ENCODE assay signal across 28 cellular contexts in the genomic region with DNA sequence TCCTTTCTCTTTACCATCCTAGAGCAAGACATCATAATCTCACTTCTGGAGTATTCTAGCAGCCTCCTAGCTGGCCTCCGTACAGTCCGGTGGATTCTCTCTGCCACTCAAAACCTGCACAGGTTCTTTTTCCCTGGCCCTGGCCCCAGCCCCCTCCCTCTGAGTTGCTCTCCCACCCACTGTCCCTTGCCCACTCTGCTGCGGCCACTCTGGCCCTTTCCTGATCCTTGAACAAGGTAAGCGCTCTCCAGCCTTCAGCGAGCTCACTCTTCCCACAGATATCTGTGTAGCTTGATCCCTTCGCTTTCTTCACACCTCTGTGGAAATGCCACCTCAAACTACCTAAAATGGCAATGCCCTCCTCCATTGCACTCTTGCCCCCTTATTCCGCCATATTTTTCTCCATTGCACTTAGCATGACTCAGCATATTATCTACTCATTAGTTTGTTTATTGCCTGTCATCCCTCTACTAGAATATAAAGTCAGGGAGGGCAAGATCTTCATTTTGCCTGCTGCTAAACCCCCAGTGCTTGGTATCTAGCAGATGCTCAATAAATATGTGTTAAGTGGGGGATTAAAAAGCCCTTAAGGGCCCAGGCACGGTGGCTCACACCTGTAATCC.
"Had no signal": no experiment of that assay in that cellular context is flagged by ENCODE, and none has a peak within 500 bp of the region (broad histone marks: within the 10 kb centered on the region; RNA-seq: fewer than 3 reads in every experiment).

No MANE protein-coding gene starts in this region.

- H3K36me3 Mint-ChIP-seq: activated naive CD4-positive, alpha-beta T cell treated with anti-CD3 and anti-CD28 coated beads, Interleukin-2, amount 10 ng/mL, durations not matched to agents 7 days and 5 days had no signal

- ATAC-seq: activated CD4-positive, CD25-positive, alpha-beta regulatory T cell treated with anti-CD3 and anti-CD28 coated beads, Interleukin-2, amount 50 U/mL, for 24 hours; effector memory CD8-positive, alpha-beta T cell; gastrocnemius medialis; left colon; naive thymus-derived CD4-positive, alpha-beta T cell; stimulated activated naive CD8-positive, alpha-beta T cell treated with anti-CD3 and anti-CD28 coated beads, Interleukin-15, Interleukin-2, amounts not matched to agents 100 U/mL and 50 U/mL, for 24 hours; upper lobe of right lung had no signal

- H3K9ac ChIP-seq: parathyroid adenoma had no signal

- H3K9me3 ChIP-seq: gastrocnemius medialis, right atrium auricular region, upper lobe of right lung had no signal

- H3K36me3 ChIP-seq: gastrocnemius medialis, right atrium auricular region, spleen, upper lobe of right lung had no signal

- H2AFZ ChIP-seq: parathyroid adenoma had no signal

- H3K27ac ChIP-seq: gastrocnemius medialis, parathyroid adenoma, spleen, upper lobe of right lung, VCaP had no signal

- H3K4me3 ChIP-seq: gastrocnemius medialis, right atrium auricular region, spleen, upper lobe of right lung had no signal

- H3K9me3 Mint-ChIP-seq: effector memory CD8-positive, alpha-beta T cell had no signal

- DNase-seq: activated CD4-positive, alpha-beta T cell treated with anti-CD3 and anti-CD28 coated beads for 48 hours; activated CD4-positive, alpha-beta T cell treated with anti-CD3 and anti-CD28 coated beads, Interleukin-2, amount 50 U/mL, for 48 hours; activated CD8-positive, alpha-beta memory T cell treated with anti-CD3 and anti-CD28 coated beads, Interleukin-2, amount 50 U/mL, for 48 hours; activated gamma-delta T cell; activated naive CD4-positive, alpha-beta T cell treated with anti-CD3 and anti-CD28 coated beads, Interleukin-2, amount 10 ng/mL, durations not matched to agents 7 days and 5 days; activated T-cell treated with anti-CD3 and anti-CD28 coated beads, Interleukin-2, amount 50 U/mL, for 24 hours; amniotic stem cell; caudate nucleus; cortex of kidney; effector memory CD8-positive, alpha-beta T cell; erythroblast; gastrocnemius medialis; glutamatergic neuron; hippocampal formation; left colon; mammary epithelial cell; midbrain; naive thymus-derived CD4-positive, alpha-beta T cell; occipital lobe; spleen; stimulated activated naive CD8-positive, alpha-beta T cell treated with anti-CD3 and anti-CD28 coated beads, Interleukin-15, Interleukin-2, amounts not matched to agents 100 U/mL and 50 U/mL, for 24 hours; T-helper 1 cell had no signal

- H3K27me3 Mint-ChIP-seq: activated naive CD4-positive, alpha-beta T cell treated with anti-CD3 and anti-CD28 coated beads, Interleukin-2, amount 10 ng/mL, durations not matched to agents 7 days and 5 days; activated T-cell treated with anti-CD3 and anti-CD28 coated beads, Interleukin-2, amount 50 U/mL, for 24 hours; naive thymus-derived CD4-positive, alpha-beta T cell had no signal

- H3K4me3 Mint-ChIP-seq: activated naive CD4-positive, alpha-beta T cell treated with anti-CD3 and anti-CD28 coated beads, Interleukin-2, amount 10 ng/mL, durations not matched to agents 7 days and 5 days; activated T-cell treated with anti-CD3 and anti-CD28 coated beads, Interleukin-2, amount 50 U/mL, for 24 hours; effector memory CD8-positive, alpha-beta T cell; naive thymus-derived CD4-positive, alpha-beta T cell; neural crest cell had no signal

- H3K27ac Mint-ChIP-seq: activated naive CD4-positive, alpha-beta T cell treated with anti-CD3 and anti-CD28 coated beads, Interleukin-2, amount 10 ng/mL, durations not matched to agents 7 days and 5 days; activated T-cell treated with anti-CD3 and anti-CD28 coated beads, Interleukin-2, amount 50 U/mL, for 24 hours; effector memory CD8-positive, alpha-beta T cell; naive thymus-derived CD4-positive, alpha-beta T cell had no signal

- H3K27me3 ChIP-seq: gastrocnemius medialis, right atrium auricular region, spleen, upper lobe of right lung had no signal

- H3K4me1 ChIP-seq: upper lobe of right lung had no signal
